In genomic region chr1:43267291-43267805, GRCh38 we compare ENCODE assay signal across 1 cellular context.
TF ChIP-seq lines count a peak whose summit lies in the region.

No MANE protein-coding gene starts in this region.

TF ChIP-seq in HepG2, 621 proteins besides CTCF, POLR2A, EP300 and RAD21 (continues in another document):
- TF ChIP-seq ZFP36 (IDR thresholded peaks at IDR 0.05; ENCODE audit: borderline replicate concordance, low read depth, low read length, partially characterized antibody): no peak
- TF ChIP-seq ZNF746 (CRISPR knock-in tag; IDR thresholded peaks at IDR 0.05): no peak
- TF ChIP-seq ZNF350 (CRISPR knock-in tag; IDR thresholded peaks at IDR 0.05; ENCODE audit: borderline replicate concordance, low read depth): no peak
- no peak for TF ChIP-seq XBP1 (CRISPR knock-in tag; IDR thresholded peaks at IDR 0.05)
- TF ChIP-seq FOSL1 (CRISPR knock-in tag; IDR thresholded peaks at IDR 0.05; ENCODE audit: borderline replicate concordance): no peak
- TF ChIP-seq ZFYVE20 (CRISPR knock-in tag; IDR thresholded peaks at IDR 0.05; ENCODE audit: borderline replicate concordance, low read depth): no peak
- TF ChIP-seq MAZ (IDR thresholded peaks at IDR 0.05; ENCODE audit: borderline replicate concordance, low read depth, low read length): no peak
- TF ChIP-seq MAZ (CRISPR knock-in tag; IDR thresholded peaks at IDR 0.05; ENCODE audit: low read depth): no peak
- no peak for TF ChIP-seq ATRX (CRISPR knock-in tag; IDR thresholded peaks at IDR 0.05; ENCODE audit: borderline replicate concordance)
- no peak for TF ChIP-seq NFIC (IDR thresholded peaks at IDR 0.05; ENCODE audit: low read length)
- no peak for TF ChIP-seq NCOA1 (CRISPR knock-in tag; IDR thresholded peaks at IDR 0.05)
- TF ChIP-seq REST (IDR thresholded peaks at IDR 0.05; ENCODE audit: borderline replicate concordance in 1 of 2, low read depth in 1 of 2, low read length in 2 of 2): no peak
- no peak for TF ChIP-seq ZFP37 (CRISPR knock-in tag; IDR thresholded peaks at IDR 0.05; ENCODE audit: borderline replicate concordance)
- TF ChIP-seq HHEX (CRISPR knock-in tag; IDR thresholded peaks at IDR 0.05): 0 out of 2 replicates have a peak, but pooled peaks have one; percentile 40
- TF ChIP-seq ZNF782 (CRISPR knock-in tag; IDR thresholded peaks at IDR 0.05; ENCODE audit: borderline replicate concordance): no peak
- no peak for TF ChIP-seq REL (CRISPR knock-in tag; conservative IDR thresholded peaks at IDR 0.05)
- TF ChIP-seq ZBTB25 (CRISPR knock-in tag; IDR thresholded peaks at IDR 0.05): no peak
- no peak for TF ChIP-seq SNAPC5 (CRISPR knock-in tag; IDR thresholded peaks at IDR 0.05; ENCODE audit: borderline replicate concordance)
- no peak for TF ChIP-seq CBX5 (CRISPR knock-in tag; IDR thresholded peaks at IDR 0.05; ENCODE audit: borderline replicate concordance)
- no peak for TF ChIP-seq ZBTB43 (CRISPR knock-in tag; conservative IDR thresholded peaks at IDR 0.05)
- no peak for TF ChIP-seq ZNF652 (CRISPR knock-in tag; IDR thresholded peaks at IDR 0.05; ENCODE audit: borderline replicate concordance, low read depth)
- no peak for TF ChIP-seq ZNF703 (CRISPR knock-in tag; IDR thresholded peaks at IDR 0.05; ENCODE audit: borderline replicate concordance)
- no peak for TF ChIP-seq NFYB (CRISPR knock-in tag; IDR thresholded peaks at IDR 0.05)
- TF ChIP-seq REPIN1 (CRISPR knock-in tag; IDR thresholded peaks at IDR 0.05; ENCODE audit: borderline replicate concordance, low read depth): no peak
- TF ChIP-seq ZNF136 (CRISPR knock-in tag; IDR thresholded peaks at IDR 0.05; ENCODE audit: low read depth): no peak
- TF ChIP-seq XRCC5 (optimal IDR thresholded peaks at IDR 0.05; ENCODE audit: low read length): no peak
- TF ChIP-seq ZNF724P (CRISPR knock-in tag; IDR thresholded peaks at IDR 0.05; ENCODE audit: borderline replicate concordance): no peak
- TF ChIP-seq KDM1A (CRISPR knock-in tag; IDR thresholded peaks at IDR 0.05): no peak
- no peak for TF ChIP-seq THYN1 (CRISPR knock-in tag; IDR thresholded peaks at IDR 0.05; ENCODE audit: borderline replicate concordance, low read depth)
- TF ChIP-seq, protein P1, sequence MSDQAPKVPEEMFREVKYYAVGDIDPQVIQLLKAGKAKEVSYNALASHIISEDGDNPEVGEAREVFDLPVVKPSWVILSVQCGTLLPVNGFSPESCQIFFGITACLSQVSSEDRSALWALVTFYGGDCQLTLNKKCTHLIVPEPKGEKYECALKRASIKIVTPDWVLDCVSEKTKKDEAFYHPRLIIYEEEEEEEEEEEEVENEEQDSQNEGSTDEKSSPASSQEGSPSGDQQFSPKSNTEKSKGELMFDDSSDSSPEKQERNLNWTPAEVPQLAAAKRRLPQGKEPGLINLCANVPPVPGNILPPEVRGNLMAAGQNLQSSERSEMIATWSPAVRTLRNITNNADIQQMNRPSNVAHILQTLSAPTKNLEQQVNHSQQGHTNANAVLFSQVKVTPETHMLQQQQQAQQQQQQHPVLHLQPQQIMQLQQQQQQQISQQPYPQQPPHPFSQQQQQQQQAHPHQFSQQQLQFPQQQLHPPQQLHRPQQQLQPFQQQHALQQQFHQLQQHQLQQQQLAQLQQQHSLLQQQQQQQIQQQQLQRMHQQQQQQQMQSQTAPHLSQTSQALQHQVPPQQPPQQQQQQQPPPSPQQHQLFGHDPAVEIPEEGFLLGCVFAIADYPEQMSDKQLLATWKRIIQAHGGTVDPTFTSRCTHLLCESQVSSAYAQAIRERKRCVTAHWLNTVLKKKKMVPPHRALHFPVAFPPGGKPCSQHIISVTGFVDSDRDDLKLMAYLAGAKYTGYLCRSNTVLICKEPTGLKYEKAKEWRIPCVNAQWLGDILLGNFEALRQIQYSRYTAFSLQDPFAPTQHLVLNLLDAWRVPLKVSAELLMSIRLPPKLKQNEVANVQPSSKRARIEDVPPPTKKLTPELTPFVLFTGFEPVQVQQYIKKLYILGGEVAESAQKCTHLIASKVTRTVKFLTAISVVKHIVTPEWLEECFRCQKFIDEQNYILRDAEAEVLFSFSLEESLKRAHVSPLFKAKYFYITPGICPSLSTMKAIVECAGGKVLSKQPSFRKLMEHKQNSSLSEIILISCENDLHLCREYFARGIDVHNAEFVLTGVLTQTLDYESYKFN (CRISPR knock-in tag; conservative IDR thresholded peaks at IDR 0.05): no peak
- no peak for TF ChIP-seq MED13 (CRISPR knock-in tag; IDR thresholded peaks at IDR 0.05)
- TF ChIP-seq SOX6 (IDR thresholded peaks at IDR 0.05): no peak
- no peak for TF ChIP-seq SOX6 (CRISPR knock-in tag; IDR thresholded peaks at IDR 0.05)
- peak; percentile 37; the same call in 1 of the 2 replicates for TF ChIP-seq ZNF687 (CRISPR knock-in tag; IDR thresholded peaks at IDR 0.05)
- TF ChIP-seq ZNF784 (CRISPR knock-in tag; IDR thresholded peaks at IDR 0.05; ENCODE audit: borderline replicate concordance): no peak
- TF ChIP-seq ZZZ3 (CRISPR knock-in tag; IDR thresholded peaks at IDR 0.05; ENCODE audit: borderline replicate concordance): no peak
- TF ChIP-seq, protein P2, sequence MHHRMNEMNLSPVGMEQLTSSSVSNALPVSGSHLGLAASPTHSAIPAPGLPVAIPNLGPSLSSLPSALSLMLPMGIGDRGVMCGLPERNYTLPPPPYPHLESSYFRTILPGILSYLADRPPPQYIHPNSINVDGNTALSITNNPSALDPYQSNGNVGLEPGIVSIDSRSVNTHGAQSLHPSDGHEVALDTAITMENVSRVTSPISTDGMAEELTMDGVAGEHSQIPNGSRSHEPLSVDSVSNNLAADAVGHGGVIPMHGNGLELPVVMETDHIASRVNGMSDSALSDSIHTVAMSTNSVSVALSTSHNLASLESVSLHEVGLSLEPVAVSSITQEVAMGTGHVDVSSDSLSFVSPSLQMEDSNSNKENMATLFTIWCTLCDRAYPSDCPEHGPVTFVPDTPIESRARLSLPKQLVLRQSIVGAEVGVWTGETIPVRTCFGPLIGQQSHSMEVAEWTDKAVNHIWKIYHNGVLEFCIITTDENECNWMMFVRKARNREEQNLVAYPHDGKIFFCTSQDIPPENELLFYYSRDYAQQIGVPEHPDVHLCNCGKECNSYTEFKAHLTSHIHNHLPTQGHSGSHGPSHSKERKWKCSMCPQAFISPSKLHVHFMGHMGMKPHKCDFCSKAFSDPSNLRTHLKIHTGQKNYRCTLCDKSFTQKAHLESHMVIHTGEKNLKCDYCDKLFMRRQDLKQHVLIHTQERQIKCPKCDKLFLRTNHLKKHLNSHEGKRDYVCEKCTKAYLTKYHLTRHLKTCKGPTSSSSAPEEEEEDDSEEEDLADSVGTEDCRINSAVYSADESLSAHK (CRISPR knock-in tag; IDR thresholded peaks at IDR 0.05; ENCODE audit: borderline replicate concordance): no peak
- no peak for TF ChIP-seq MAFF (IDR thresholded peaks at IDR 0.05; ENCODE audit: low read depth, low read length)
